ENCODE assay signal across 12 cellular contexts in genomic region chr7:41702635-41703371, GRCh38. TPM values are rescaled to one million over a fixed set of nuclear protein-coding genes. Genes with fewer than 3 reads are reported as not detected.
DNase-seq lines count a peak whose midpoint lies in the region; ATAC-seq and TF ChIP-seq lines count a peak whose summit lies in the region.
"Had no signal": no experiment of that assay in that cellular context is flagged by ENCODE, and none has a peak within 500 bp of the region (broad histone marks: within the 10 kb centered on the region; RNA-seq: fewer than 3 reads in every experiment).

Gene INHBA, minus strand, starts transcription at chr7:41703090. Its CDS starts 2,716 bp downstream, at chr7:41700374.

- dilution Hi-C loops in mammary epithelial cell (cut with HindIII; ENCODE audit: low sequenced_read_pairs): no loop called here

- H3K36me3 ChIP-seq in mammary epithelial cell (ENCODE audit: insufficient read depth, low read length): peaks cover 5% of the 10 kb centered on the region
- H3K36me3 ChIP-seq: heart right ventricle had no signal

- no peak for ATAC-seq in omental fat pad (ENCODE audit: low FRiP score)
- ATAC-seq: HCT116 had no signal

- peak within 1 kb of the TSS; percentile 92 for H3K9ac ChIP-seq in mammary epithelial cell (ENCODE audit: insufficient read depth, low read length)

- TF ChIP-seq CTCF in mammary epithelial cell (conservative IDR thresholded peaks at IDR 0.05 in 1 of 2, IDR thresholded peaks at IDR 0.05 in 1 of 2; ENCODE audit: extremely low read depth in 1 of 2, insufficient read depth in 1 of 2, low read depth in 1 of 2, low read length in 2 of 2): no peak
- TF ChIP-seq CTCF in type B pancreatic cell (conservative IDR thresholded peaks at IDR 0.05): no peak
- no peak for TF ChIP-seq CTCF in omental fat pad (IDR thresholded peaks at IDR 0.05)

- CTCF ChIA-PET in mammary epithelial cell (lab: Charles Lee; ENCODE audit: low non-redundant PET): interaction anchor here (0.5 to 1.1 kb wide), 3 partner anchors 657 to 1201 kb away, joined by 3 to 4 read pairs (median 3); no protein-coding TSS in a partner anchor

- H3K9me3 Mint-ChIP-seq in type B pancreatic cell: no peaks in the 10 kb centered on the region

- H3K27me3 Mint-ChIP-seq in type B pancreatic cell: peaks cover 22% of the 10 kb centered on the region

- H3K4me1 ChIP-seq in mammary epithelial cell (ENCODE audit: insufficient read depth, low read length): peaks cover 25% of the 10 kb centered on the region

- in situ Hi-C loops in mammary epithelial cell (cut with MboI; ENCODE audit: low sequenced_read_pairs in 2 of 2): loop anchor here (10.0 to 25.0 kb wide), 4 partner anchors 658 to 1466 kb away; no protein-coding TSS in a partner anchor

- BruUV-seq in mammary epithelial cell (replicated peaks; lab: Mats Ljungman, UMichigan): TSS peak; percentile 72

- WGBS in mammary epithelial cell (ENCODE audit: low coverage, missing lambda C conversion rate): 37% methylated on average over 3 of the region's 3 CpGs

- H2AFZ ChIP-seq in mammary epithelial cell (ENCODE audit: low read depth, low read length): no peak within 1 kb of the TSS

- H3K27ac ChIP-seq in mammary epithelial cell (ENCODE audit: insufficient read depth, low read depth, low read length): peak within 1 kb of the TSS; percentile 87
- H3K27ac ChIP-seq: KMS-11 had no signal

- H3K79me2 ChIP-seq in mammary epithelial cell (ENCODE audit: insufficient read depth, low read length): peaks cover 57% of the 10 kb centered on the region

- no peaks in the 10 kb centered on the region for H3K9me3 ChIP-seq in mammary epithelial cell (replicated peaks; ENCODE audit: insufficient read depth, low read length)
- H3K9me3 ChIP-seq: heart right ventricle had no signal

- H3K27ac Mint-ChIP-seq in type B pancreatic cell: peak within 1 kb of the TSS; percentile 83

- H3K4me2 ChIP-seq in mammary epithelial cell (ENCODE audit: insufficient read depth, low read depth, low read length): peak within 1 kb of the TSS; percentile 88
- H3K4me2 ChIP-seq: KMS-11 had no signal

- DNase-seq in LHCN-M2 (ENCODE audit: low read depth): peak; percentile 84
- peak; percentile 97 for DNase-seq in mammary epithelial cell
- peak; percentile 3 for DNase-seq in inferior parietal cortex (ENCODE audit: extremely low spot score)
- DNase-seq in type B pancreatic cell (ENCODE audit: extremely low spot score, unreplicated experiment): no peak
- DNase-seq in stimulated activated CD4-positive, alpha-beta T cell treated with anti-CD3 and anti-CD28 coated beads, Interleukin-2, amount 100 ng/mL, for 48 hours: no peak
- no peak for DNase-seq in omental fat pad (ENCODE audit: low spot score)
- no peak for DNase-seq in activated naive CD4-positive, alpha-beta T cell (lab: John Stamatoyannopoulos, UW)
- no peak for DNase-seq in activated CD8-positive, alpha-beta memory T cell treated with anti-CD3 and anti-CD28 coated beads, Interleukin-2, amount 50 U/mL, for 48 hours
- DNase-seq: substantia nigra had no signal

- H3K4me3 Mint-ChIP-seq in type B pancreatic cell: peak within 1 kb of the TSS; percentile 95

- H3K4me3 ChIP-seq in mammary epithelial cell (replicated peaks in 1 of 3; ENCODE audit: insufficient read depth in 1 of 3, low read depth in 2 of 3, low read length in 3 of 3): peak within 1 kb of the TSS; percentile 70 to 92 (median 89)

- no peaks in the 10 kb centered on the region for H3K27me3 ChIP-seq in mammary epithelial cell (ENCODE audit: insufficient read depth, low read length)

- no peaks in the 10 kb centered on the region for H4K20me1 ChIP-seq in mammary epithelial cell (ENCODE audit: insufficient read depth, low read length)

- intact Hi-C loops in mammary epithelial cell (cut with micrococcal nuclease): loop anchor here (1.0 kb wide), 1 partner anchor 555 kb away; no protein-coding TSS in a partner anchor

- H3K36me3 Mint-ChIP-seq in type B pancreatic cell: no peaks in the 10 kb centered on the region

- H3K4me1 Mint-ChIP-seq in type B pancreatic cell (ENCODE audit: unreplicated experiment): peaks cover 45% of the 10 kb centered on the region

RNA-seq across cellular contexts. Expression of gene INHBA, which starts in this region (rescaled TPM):
- 3.0 and 3.6 TPM in 2 replicates for total RNA-seq in LHCN-M2 (2014; rRNA removed)
- polyA plus RNA-seq in LHCN-M2 (2012): 37.6 TPM
- total RNA-seq in mammary epithelial cell: 100 to 1,000 TPM in 1 of 2 donors, 10 to 100 TPM in 1; 58.8 to 147 TPM
- polyA plus RNA-seq in mammary epithelial cell: 58.2 TPM
- 180 TPM for polyA minus RNA-seq in mammary epithelial cell
- 19.9 and 29.3 TPM in 2 replicates for total RNA-seq in type B pancreatic cell (ENCODE audit: low replicate concordance)
- total RNA-seq in omental fat pad: 1 to 10 TPM in 3 of 4 donors, under 1 TPM in 1; 0.93 to 3.5 (median 1.7) TPM

Comparison
In these comparisons a context has a peak if more than half of its experiments do, and no peak if none do; other contexts are left out.
1. DNase-seq: peak in LHCN-M2 (single experiment), mammary epithelial cell (single experiment) and inferior parietal cortex (single experiment); none in type B pancreatic cell (single experiment), stimulated activated CD4-positive, alpha-beta T cell treated with anti-CD3 and anti-CD28 coated beads, Interleukin-2, amount 100 ng/mL, for 48 hours (0 of 2), omental fat pad (single experiment), activated naive CD4-positive, alpha-beta T cell (0 of 4) and activated CD8-positive, alpha-beta memory T cell treated with anti-CD3 and anti-CD28 coated beads, Interleukin-2, amount 50 U/mL, for 48 hours (single experiment).